ENCODE assay signal across 8 cellular contexts in the genomic region with DNA sequence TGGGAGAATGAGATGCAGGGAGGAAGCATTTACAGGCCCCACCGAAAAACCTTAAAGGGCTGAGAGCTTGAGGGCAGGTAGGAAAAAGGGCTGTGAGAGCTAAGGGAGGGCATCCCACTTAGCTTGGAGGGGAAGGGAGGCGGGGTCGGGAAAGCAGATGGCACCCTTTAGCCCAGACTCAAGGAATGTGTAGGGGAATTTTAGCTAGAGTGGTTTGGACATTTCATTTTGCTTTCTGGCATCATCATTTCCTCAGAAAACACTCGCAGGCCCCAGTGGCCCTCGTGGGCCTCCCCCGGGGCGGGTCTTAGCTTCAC. TPM values are rescaled to one million over a fixed set of nuclear protein-coding genes. Genes with fewer than 3 reads are reported as not detected.
DNase-seq lines count a peak whose midpoint lies in the region; ATAC-seq, FAIRE-seq and TF ChIP-seq lines count a peak whose summit lies in the region.

No MANE protein-coding gene starts in this region.

- H3K27ac ChIP-seq in DOHH2 (ENCODE audit: low read depth, low read length) = peak overlapping the region; percentile 85
- H3K27ac ChIP-seq in endodermal cell (ENCODE audit: low read depth, low read length) = no peak overlapping the region
- peak overlapping the region; percentile 97 for H3K27ac ChIP-seq in parathyroid adenoma

- no peaks in the 10 kb centered on the region for H3F3A ChIP-seq in DOHH2 (ENCODE audit: control insufficient read depth, insufficient read depth)

- peak overlapping the region; percentile 79 for H3K4me3 Mint-ChIP-seq in endodermal cell

- no peaks in the 10 kb centered on the region for H3K9me2 ChIP-seq in DOHH2 (replicated peaks; ENCODE audit: control insufficient read depth, low read length)

- FAIRE-seq in D721Med (lab: Jason Lieb, UNC) = no peak

- peak overlapping the region; percentile 46 for H3K9ac ChIP-seq in NT2/D1 (ENCODE audit: insufficient read length, low read depth)
- no peak overlapping the region for H3K9ac ChIP-seq in endodermal cell (ENCODE audit: extremely low read depth, low read length, poor library complexity, severe bottlenecking)
- H3K9ac ChIP-seq in parathyroid adenoma = no peak overlapping the region

- H3K9me3 ChIP-seq in DOHH2 (ENCODE audit: control insufficient read depth, insufficient read depth, low read length) (no peaks in the 10 kb centered on the region), NT2/D1 (ENCODE audit: insufficient read depth, low read length) (no peaks in the 10 kb centered on the region), endodermal cell (ENCODE audit: control insufficient read depth, low read length) (no peaks in the 10 kb centered on the region), parathyroid adenoma (ENCODE audit: control insufficient read depth, low read length) (no peaks in the 10 kb centered on the region)

- H3K79me2 ChIP-seq in DOHH2 (ENCODE audit: control insufficient read depth, low read length) = peaks cover 39% of the 10 kb centered on the region
- peaks cover 20% of the 10 kb centered on the region for H3K79me2 ChIP-seq in parathyroid adenoma

- H3K4me1 ChIP-seq in DOHH2 (ENCODE audit: control insufficient read depth, low read length) (peaks cover 60% of the 10 kb centered on the region), NT2/D1 (ENCODE audit: insufficient read depth, insufficient read length) (peaks cover 13% of the 10 kb centered on the region), endodermal cell (ENCODE audit: control insufficient read depth, insufficient read depth, low read length) (peaks cover 7% of the 10 kb centered on the region), parathyroid adenoma (peaks cover 11% of the 10 kb centered on the region)

- TF ChIP-seq POLR2A in lower leg skin (IDR thresholded peaks at IDR 0.05) = no peak

- ATAC-seq in HG03571 (IDR thresholded peaks at IDR 0.05; ENCODE audit: unreplicated experiment) = no peak
- no peak for ATAC-seq in esophagus mucosa

- H3K4me1 Mint-ChIP-seq in endodermal cell = peaks cover 19% of the 10 kb centered on the region

- WGBS in endodermal cell (ENCODE audit: insufficient coverage in 1 of 2, insufficient read length in 1 of 2), 2 experiments = 13 to 24% methylated on average over 6 to 7 of the region's 7 CpGs
- 12 to 14% methylated on average over 7 of the region's 7 CpGs for WGBS in lower leg skin, 2 donors

- intact Hi-C loops in lower leg skin (cut with DNase I; ENCODE audit: low total_unique reads) = loop anchor here (5.0 kb wide), 1 partner anchor 218 kb away; no protein-coding TSS in a partner anchor

- no peaks in the 10 kb centered on the region for H3K36me3 Mint-ChIP-seq in endodermal cell (ENCODE audit: low read depth)

- no peaks in the 10 kb centered on the region for H3K9me3 Mint-ChIP-seq in endodermal cell

- H3K27ac Mint-ChIP-seq in endodermal cell = peak overlapping the region; percentile 69

- H3K4me3 ChIP-seq in DOHH2 (ENCODE audit: low read length) (peak overlapping the region; percentile 86), NT2/D1 (ENCODE audit: insufficient read length, low read depth) (peak overlapping the region; percentile 69), endodermal cell (ENCODE audit: low read length) (no peak overlapping the region), parathyroid adenoma (ENCODE audit: low read depth, low read length) (peak overlapping the region; percentile 34), lower leg skin (ENCODE audit: low read depth, poor library complexity, severe bottlenecking) (no peak overlapping the region)

- TF ChIP-seq CTCF in DOHH2 (IDR thresholded peaks at IDR 0.05; ENCODE audit: low read depth, low read length, poor library complexity, severe bottlenecking) (no peak), endodermal cell (conservative IDR thresholded peaks at IDR 0.05) (no peak), parathyroid adenoma (IDR thresholded peaks at IDR 0.05) (no peak), lower leg skin (IDR thresholded peaks at IDR 0.05) (no peak), D721Med (IDR thresholded peaks at IDR 0.05; ENCODE audit: insufficient read depth, missing control alignments) (no peak)

- H4K20me1 ChIP-seq in DOHH2 (ENCODE audit: control insufficient read depth, insufficient read depth, low read depth, low read length) = no peaks in the 10 kb centered on the region

- no peaks in the 10 kb centered on the region for H3K27me3 ChIP-seq in DOHH2 (ENCODE audit: control insufficient read depth, low read length)
- peaks cover 8% of the 10 kb centered on the region for H3K27me3 ChIP-seq in NT2/D1 (ENCODE audit: insufficient read depth, insufficient read length)
- H3K27me3 ChIP-seq in endodermal cell (ENCODE audit: control insufficient read depth, insufficient read depth, low read length, poor library complexity, severe bottlenecking) = no peaks in the 10 kb centered on the region
- H3K27me3 ChIP-seq in parathyroid adenoma (ENCODE audit: control insufficient read depth, insufficient read depth, low read length) = no peaks in the 10 kb centered on the region

- H3K4me2 ChIP-seq in DOHH2 (ENCODE audit: low read length) = peak overlapping the region; percentile 84
- H3K4me2 ChIP-seq in parathyroid adenoma (ENCODE audit: low read length) = peak overlapping the region; percentile 62

- DNase-seq in NT2/D1 (ENCODE audit: low read depth, low spot score) (no peak), endodermal cell (no peak), lower leg skin (ENCODE audit: low spot score in 2 of 2) (no peak), D721Med (ENCODE audit: insufficient read length, low spot score) (no peak)

- H3K27me3 Mint-ChIP-seq in endodermal cell (ENCODE audit: insufficient read depth) = no peaks in the 10 kb centered on the region

- H2AFZ ChIP-seq in parathyroid adenoma = peak overlapping the region; percentile 98

- H3K36me3 ChIP-seq in DOHH2 (ENCODE audit: control insufficient read depth, low read length) (no peaks in the 10 kb centered on the region), NT2/D1 (ENCODE audit: insufficient read depth, insufficient read length, low read length) (no peaks in the 10 kb centered on the region), endodermal cell (ENCODE audit: control insufficient read depth, insufficient read depth, low read length) (no peaks in the 10 kb centered on the region), parathyroid adenoma (ENCODE audit: control insufficient read depth, insufficient read depth, low read length) (no peaks in the 10 kb centered on the region)

RNA-seq across cellular contexts. Expression of a gene that starts 0.8 kb away (rescaled TPM):
- total RNA-seq in endodermal cell (10 to 100 TPM; 20.9 to 27.9 TPM), lower leg skin (10 to 100 TPM; 43.7 to 75.9 (median 64.9) TPM), esophagus mucosa (85.1 TPM)
- polyA plus RNA-seq in endodermal cell (2013, experiment 1 of 2) = 22.2 TPM
- polyA plus RNA-seq in endodermal cell (2013, experiment 2 of 2) = 20.2 TPM

RNA-seq across cellular contexts. Expression of a gene that starts 13.9 kb away (rescaled TPM):
- 10 to 100 TPM; 25.5 to 27.6 TPM for total RNA-seq in endodermal cell
- polyA plus RNA-seq in endodermal cell (2013, experiment 1 of 2) = 28.0 TPM
- polyA plus RNA-seq in endodermal cell (2013, experiment 2 of 2) = 27.2 TPM
- total RNA-seq in lower leg skin = 10 to 100 TPM; 57.0 to 75.9 (median 64.0) TPM
- total RNA-seq in esophagus mucosa = 59.7 TPM

RNA-seq across cellular contexts. Expression of a gene that starts 46.3 kb away (rescaled TPM):
- total RNA-seq in endodermal cell = 10 to 100 TPM; 38.5 to 52.2 TPM
- polyA plus RNA-seq in endodermal cell (2013, experiment 1 of 2) = 28.7 TPM
- 21.7 TPM for polyA plus RNA-seq in endodermal cell (2013, experiment 2 of 2)
- total RNA-seq in lower leg skin = 10 to 100 TPM; 45.6 to 59.6 (median 51.9) TPM
- total RNA-seq in esophagus mucosa = 31.8 TPM

RNA-seq across cellular contexts. Expression of a gene that starts 57.3 kb away (rescaled TPM):
- 10 to 100 TPM; 81.6 to 92.6 TPM for total RNA-seq in endodermal cell
- polyA plus RNA-seq in endodermal cell (2013, experiment 1 of 2) = 78.1 TPM
- polyA plus RNA-seq in endodermal cell (2013, experiment 2 of 2) = 68.1 TPM
- total RNA-seq in lower leg skin = 100 to 1,000 TPM in 2 of 4 donors, 10 to 100 TPM in 2; 65.4 to 220 (median 97.9) TPM
- 55.1 TPM for total RNA-seq in esophagus mucosa

Comparison
In these comparisons a context has a peak if more than half of its experiments do, and no peak if none do; other contexts are left out.
1. H3K4me3 ChIP-seq: peak in DOHH2 (single experiment), NT2/D1 (single experiment) and parathyroid adenoma (single experiment); none in endodermal cell (single experiment) and lower leg skin (single experiment).